ENCODE assay signal across 8 cellular contexts in the genomic region with DNA sequence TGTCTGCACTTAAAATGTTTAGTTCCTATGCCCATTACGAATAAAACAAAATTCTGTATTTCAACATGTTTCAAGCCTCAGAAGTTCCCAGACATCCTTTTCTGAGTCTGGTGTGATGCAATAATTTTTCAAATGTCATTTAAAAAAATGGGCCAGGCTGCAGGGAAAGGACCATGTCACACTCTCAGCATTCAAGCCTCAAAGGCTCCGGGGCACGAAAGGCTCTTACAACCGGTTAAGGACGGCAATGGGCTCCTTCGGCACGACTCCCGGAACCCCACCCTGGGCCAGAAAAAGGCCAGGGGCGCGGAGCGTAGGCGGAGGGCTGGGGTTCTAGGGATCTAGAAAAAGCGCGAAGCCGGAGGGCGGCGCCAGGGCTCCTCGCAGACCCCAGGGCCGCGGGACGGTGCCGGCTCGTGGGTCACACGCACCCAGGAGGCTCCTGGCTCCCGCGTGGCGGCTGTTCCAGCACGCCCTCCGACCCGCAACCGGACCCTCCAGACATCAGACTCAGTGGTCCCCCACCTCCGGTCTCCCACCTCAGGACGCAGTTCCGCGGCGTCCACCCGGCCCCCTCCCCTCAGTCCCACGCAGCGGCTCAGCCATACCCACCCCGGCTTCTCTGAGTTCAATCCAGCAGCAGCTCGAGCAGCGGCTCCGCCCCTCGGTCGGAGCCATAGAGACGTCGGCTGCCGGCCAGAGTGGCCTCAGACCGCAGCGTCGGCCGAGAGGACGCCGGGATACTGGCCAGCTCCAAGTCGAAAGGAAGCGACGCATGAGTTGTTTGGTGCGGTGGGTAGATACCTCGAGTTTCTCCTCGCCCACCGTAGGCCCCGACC. TPM values are rescaled to one million over a fixed set of nuclear protein-coding genes. Genes with fewer than 3 reads are reported as not detected.
DNase-seq lines count a peak whose midpoint lies in the region; ATAC-seq, FAIRE-seq and TF ChIP-seq lines count a peak whose summit lies in the region.

A gene with protein sequence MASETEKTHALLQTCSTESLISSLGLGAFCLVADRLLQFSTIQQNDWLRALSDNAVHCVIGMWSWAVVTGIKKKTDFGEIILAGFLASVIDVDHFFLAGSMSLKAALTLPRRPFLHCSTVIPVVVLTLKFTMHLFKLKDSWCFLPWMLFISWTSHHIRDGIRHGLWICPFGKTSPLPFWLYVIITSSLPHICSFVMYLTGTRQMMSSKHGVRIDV (minus strand): TSS at position 656 of the 839 bp plus-strand sequence. CDS start 29,896 bp downstream, outside the sequence.

- peak within 1 kb of the TSS; percentile 89 to 91 for H3K4me3 ChIP-seq in kidney (ENCODE audit: low read length in 2 of 2)

- peak within 1 kb of the TSS; percentile 97 to 99 for H3K27ac ChIP-seq in kidney (ENCODE audit: low read depth in 2 of 2, low read length in 2 of 2)

- peak; percentile 85 for ATAC-seq in GM19025 (IDR thresholded peaks at IDR 0.05; ENCODE audit: low read depth, unreplicated experiment)
- peak; percentile 86 for ATAC-seq in HG03342 (IDR thresholded peaks at IDR 0.05; ENCODE audit: unreplicated experiment)

- H3K4me1 ChIP-seq in kidney (ENCODE audit: control insufficient read depth in 1 of 2, insufficient read depth in 1 of 2, low read depth in 1 of 2, low read length in 2 of 2) = peaks cover 0 to 8% of the 10 kb centered on the region in 2 donors

- H3K9me3 ChIP-seq in kidney (ENCODE audit: control insufficient read depth in 1 of 2, low read length in 2 of 2) = no peaks in the 10 kb centered on the region

- no peak for FAIRE-seq in kidney (lab: Jason Lieb, UNC)

- no peaks in the 10 kb centered on the region for H3K36me3 ChIP-seq in kidney (ENCODE audit: control insufficient read depth in 1 of 2, insufficient read depth in 2 of 2, low read length in 2 of 2)

- DNase-seq in AG09319 (ENCODE audit: extremely low read depth, low read depth) (peak; percentile 86), NCI-H446 (lab: John Stamatoyannopoulos, UW) (peak; percentile 91 to 98), cerebellar nuclear complex (lab: John Stamatoyannopoulos, UW) (peak; percentile 20 to 68), kidney (peak; percentile 98)
- DNase-seq in activated CD4-positive, CD25-positive, alpha-beta regulatory T cell treated with anti-CD3 and anti-CD28 coated beads, Interleukin-2, amount 50 U/mL, for 72 hours = peak; percentile 74
- DNase-seq in stimulated activated CD4-positive, alpha-beta T cell treated with anti-CD3 and anti-CD28 coated beads, Interleukin-15, amount 100 ng/mL, for 24 hours = peak; percentile 88

- intact Hi-C loops in kidney (cut with DNase I) = no loop called here

- peak within 1 kb of the TSS; percentile 95 to 98 for H3K9ac ChIP-seq in kidney (ENCODE audit: low read length in 2 of 2)

- TF ChIP-seq CTCF in AG09319 (IDR thresholded peaks at IDR 0.05; ENCODE audit: low read depth, low read length) = no peak
- TF ChIP-seq CTCF in kidney (IDR thresholded peaks at IDR 0.05; ENCODE audit: borderline replicate concordance, extremely low read depth, insufficient read depth) = no peak

RNA-seq across cellular contexts. Expression of the gene that starts here (rescaled TPM):
- total RNA-seq in kidney = 24.1 TPM
- polyA plus RNA-seq in kidney (ENCODE audit: insufficient read depth, low read depth, low replicate concordance) = 7.1 TPM

Comparison
In these comparisons a context has a peak if more than half of its experiments do, and no peak if none do; other contexts are left out.
1. Peak in every context shown above with its lines: DNase-seq, ATAC-seq, H3K4me3 ChIP-seq and H3K27ac ChIP-seq.
2. DNase-seq: peak in every context shown above with its lines; median percentile 98 in kidney; 94 in NCI-H446; 88 in stimulated activated CD4-positive, alpha-beta T cell treated with anti-CD3 and anti-CD28 coated beads, Interleukin-15, amount 100 ng/mL, for 24 hours; 86 in AG09319; 74 in activated CD4-positive, CD25-positive, alpha-beta regulatory T cell treated with anti-CD3 and anti-CD28 coated beads, Interleukin-2, amount 50 U/mL, for 72 hours; 44 in cerebellar nuclear complex.